ENCODE assay signal across 11 cellular contexts in genomic region chr17:21749696-21750531, GRCh38. TPM values are rescaled to one million over a fixed set of nuclear protein-coding genes. Genes with fewer than 3 reads are reported as not detected.
DNase-seq lines count a peak whose midpoint lies in the region; ATAC-seq, FAIRE-seq and TF ChIP-seq lines count a peak whose summit lies in the region.
"Not testable (repeated sequence)": the region's sequence is repeated elsewhere in the genome, so short reads cannot be mapped to it uniquely, and the experiment has no call there.
"Had no signal": no experiment of that assay in that cellular context is flagged by ENCODE, and none has a peak within 500 bp of the region (broad histone marks: within the 10 kb centered on the region; RNA-seq: fewer than 3 reads in every experiment).

No MANE protein-coding gene starts in this region.

- not testable (repeated sequence) for H3K4me3 ChIP-seq in K562; endodermal cell (ENCODE audit: low read length); heart left ventricle; gastrocnemius medialis

- not testable (repeated sequence) for H3K27ac Mint-ChIP-seq in endodermal cell

- in situ Hi-C loops in K562 (cut with MboI); gastrocnemius medialis (cut with MboI; ENCODE audit: low sequenced_read_pairs in 4 of 4): not testable (repeated sequence)

- not testable (repeated sequence) for H3K4me2 ChIP-seq in K562 (ENCODE audit: insufficient read depth, low read length)

- ATAC-seq in K562 (peak; percentile 59), heart left ventricle (peak in 3 of 4 donors; percentile 41 to 68 (median 63)), gastrocnemius medialis (peak; percentile 66 to 87)

- not testable (repeated sequence) for H3K36me3 ChIP-seq in K562 (ENCODE audit: control insufficient read depth, insufficient read depth, low read length); endodermal cell (ENCODE audit: control insufficient read depth, insufficient read depth, low read length); heart left ventricle; gastrocnemius medialis

- H3K27me3 Mint-ChIP-seq in endodermal cell (ENCODE audit: insufficient read depth) = not testable (repeated sequence)

- TF ChIP-seq CTCF in K562 (IDR thresholded peaks at IDR 0.05 in 2 of 3, conservative IDR thresholded peaks at IDR 0.05 in 1 of 3; ENCODE audit: insufficient read depth in 2 of 3, low read depth in 1 of 3, low read length in 3 of 3); endodermal cell (conservative IDR thresholded peaks at IDR 0.05); heart left ventricle (IDR thresholded peaks at IDR 0.05); gastrocnemius medialis (IDR thresholded peaks at IDR 0.05 in 4 of 5, conservative IDR thresholded peaks at IDR 0.05 in 1 of 5): not testable (repeated sequence)

- not testable (repeated sequence) for H3K9me1 ChIP-seq in K562 (ENCODE audit: control insufficient read depth, insufficient read depth, low read length)

- not testable (repeated sequence) for TF ChIP-seq POLR2A in K562 (conservative IDR thresholded peaks at IDR 0.05); heart left ventricle (IDR thresholded peaks at IDR 0.05); gastrocnemius medialis (IDR thresholded peaks at IDR 0.05)

- BruUV-seq in K562 (replicated peaks; lab: Mats Ljungman, UMichigan) = not testable (repeated sequence)

- not testable (repeated sequence) for TF ChIP-seq RAD21 in K562 (CRISPR knock-in tag; conservative IDR thresholded peaks at IDR 0.05 in 1 of 2, IDR thresholded peaks at IDR 0.05 in 1 of 2)

- H3K27ac ChIP-seq in K562 (ENCODE audit: extremely low read depth, low read depth, low read length); endodermal cell (ENCODE audit: low read depth, low read length); heart left ventricle; gastrocnemius medialis: not testable (repeated sequence)

- not testable (repeated sequence) for H3K79me2 ChIP-seq in K562 (ENCODE audit: control insufficient read depth, insufficient read depth, low read length)

- H4K20me1 ChIP-seq in K562 (replicated peaks; ENCODE audit: control insufficient read depth, insufficient read depth, low read length) = not testable (repeated sequence)

- not testable (repeated sequence) for H3K4me3 Mint-ChIP-seq in endodermal cell

- peaks cover 81% of the 10 kb centered on the region for H3K9me3 Mint-ChIP-seq in endodermal cell

- not testable (repeated sequence) for TF ChIP-seq EP300 in K562 (IDR thresholded peaks at IDR 0.05; ENCODE audit: low read length)

- POLR2A ChIA-PET in K562 (lab: Yijun Ruan, JAX) = not testable (repeated sequence)

- intact Hi-C loops in K562 (cut with micrococcal nuclease); heart left ventricle (cut with DNase I); gastrocnemius medialis (cut with DNase I; ENCODE audit: low total_unique reads): not testable (repeated sequence)

- WGBS in K562 (ENCODE audit: insufficient coverage, low coverage, missing lambda C conversion rate) = 9% methylated on average over 9 of the region's 15 CpGs
- WGBS in endodermal cell (ENCODE audit: insufficient coverage in 1 of 2, insufficient read length in 1 of 2), 2 experiments = 74 to 83% methylated on average over 2 to 13 of the region's 15 CpGs
- WGBS in heart left ventricle, 4 donors = 71 to 78% (median 74%) methylated on average over 10 to 15 of the region's 15 CpGs

- not testable (repeated sequence) for H3K9ac ChIP-seq in K562 (ENCODE audit: insufficient read depth in 1 of 2, low read depth in 2 of 2, low read length in 2 of 2); endodermal cell (ENCODE audit: extremely low read depth, low read length, poor library complexity, severe bottlenecking)

- not testable (repeated sequence) for H3K4me1 Mint-ChIP-seq in endodermal cell

- CTCF ChIA-PET in K562 (lab: Yijun Ruan, JAX; ENCODE audit: low intra/inter-chr PET ratio) = not testable (repeated sequence)

- not testable (repeated sequence) for H3K27me3 ChIP-seq in K562 (ENCODE audit: control insufficient read depth in 2 of 2, insufficient read depth in 2 of 2, low read length in 2 of 2); endodermal cell (ENCODE audit: control insufficient read depth, insufficient read depth, low read length, poor library complexity, severe bottlenecking); heart left ventricle; gastrocnemius medialis

- not testable (repeated sequence) for H3K9me3 ChIP-seq in K562 (replicated peaks; ENCODE audit: control insufficient read depth, insufficient read depth, low read depth, low read length); endodermal cell (ENCODE audit: control insufficient read depth, low read length); heart left ventricle; gastrocnemius medialis

- not testable (repeated sequence) for H2AFZ ChIP-seq in K562 (ENCODE audit: low read depth, low read length)

- H3K36me3 Mint-ChIP-seq in endodermal cell (ENCODE audit: low read depth) = not testable (repeated sequence)

- not testable (repeated sequence) for H3K4me1 ChIP-seq in K562 (replicated peaks in 1 of 2; ENCODE audit: control insufficient read depth in 2 of 2, insufficient read depth in 2 of 2, low read length in 2 of 2); endodermal cell (ENCODE audit: control insufficient read depth, insufficient read depth, low read length); heart left ventricle; gastrocnemius medialis

- not testable (repeated sequence) for FAIRE-seq in K562 (lab: Jason Lieb, UNC)

- DNase-seq in ELF-1 (ENCODE audit: low read depth, low spot score) (peak; percentile 52), endodermal cell (peak; percentile 16), myocyte (ENCODE audit: low read depth) (peak; percentile 3)
- DNase-seq in K562 (ENCODE audit: extremely low read depth in 1 of 4, low spot score in 3 of 4); heart left ventricle; gastrocnemius medialis: not testable (repeated sequence)

RNA-seq across cellular contexts. Expression of gene KCNJ18, which starts 57.6 kb away (rescaled TPM):
- not detected in 2 replicates for total RNA-seq in K562 (2011; cell fraction: chromatin; rRNA removed; ENCODE audit: low replicate concordance)
- total RNA-seq in K562 (2011; cell fraction: nucleolus; rRNA removed) = not detected in 2 replicates
- total RNA-seq in K562 (2011; cell fraction: nucleoplasm; rRNA removed) = not detected in 2 replicates
- total RNA-seq in K562 (2014; rRNA removed) = not detected in 2 replicates
- not detected in 2 replicates for total RNA-seq in K562 (2014; rRNA removed; fragmentation: Illumina TruSeq; extraction: Trizol)
- total RNA-seq in K562 (2015; rRNA removed; fragmentation: Illumina TruSeq; extraction: Trizol) = not detected in 2 replicates
- total RNA-seq in K562 (2021) = not detected in 2 replicates
- not detected in 2 replicates for polyA plus RNA-seq in K562 (2011; rRNA removed)
- polyA plus RNA-seq in K562 (2011; cell fraction: cytosol; rRNA removed) = not detected in 2 replicates
- not detected in 2 replicates for polyA plus RNA-seq in K562 (2011; cell fraction: nucleus; rRNA removed)
- 0.03 and 0.06 TPM in 2 replicates for polyA plus RNA-seq in K562 (2012)
- not detected in 2 replicates for polyA plus RNA-seq in K562 (2014; fragmentation: Illumina TruSeq; extraction: Trizol)
- polyA plus RNA-seq in K562 (2014; fragmentation: Nextera tagmentation; extraction: Ambion mirVana) = not detected
- polyA plus RNA-seq in K562 (2014; rRNA removed) = not detected in 2 replicates
- not detected in 2 replicates for polyA minus RNA-seq in K562 (2011; rRNA and poly(A)+ RNA removed)
- polyA minus RNA-seq in K562 (2011; cell fraction: cytosol; rRNA and poly(A)+ RNA removed) = not detected in 2 replicates
- not detected in 2 replicates for polyA minus RNA-seq in K562 (2011; cell fraction: nucleus; rRNA and poly(A)+ RNA removed)
- total RNA-seq in endodermal cell = not detected
- not detected for polyA plus RNA-seq in endodermal cell (2013, experiment 1 of 2)
- not detected for polyA plus RNA-seq in endodermal cell (2013, experiment 2 of 2)
- total RNA-seq in heart left ventricle = not detected
- not detected for polyA plus RNA-seq in heart left ventricle
- not detected in 2 replicates for total RNA-seq in myocyte
- polyA plus RNA-seq in myocyte (2012) = not detected
- not detected for total RNA-seq in gastrocnemius medialis
- total RNA-seq: Calu3; CD4-positive, alpha-beta memory T cell; Daoy; HFFc6 had no signal
- polyA plus RNA-seq: A549; CD4-positive, alpha-beta memory T cell had no signal
